ENCODE assay signal across 14 cellular contexts in the genomic region with DNA sequence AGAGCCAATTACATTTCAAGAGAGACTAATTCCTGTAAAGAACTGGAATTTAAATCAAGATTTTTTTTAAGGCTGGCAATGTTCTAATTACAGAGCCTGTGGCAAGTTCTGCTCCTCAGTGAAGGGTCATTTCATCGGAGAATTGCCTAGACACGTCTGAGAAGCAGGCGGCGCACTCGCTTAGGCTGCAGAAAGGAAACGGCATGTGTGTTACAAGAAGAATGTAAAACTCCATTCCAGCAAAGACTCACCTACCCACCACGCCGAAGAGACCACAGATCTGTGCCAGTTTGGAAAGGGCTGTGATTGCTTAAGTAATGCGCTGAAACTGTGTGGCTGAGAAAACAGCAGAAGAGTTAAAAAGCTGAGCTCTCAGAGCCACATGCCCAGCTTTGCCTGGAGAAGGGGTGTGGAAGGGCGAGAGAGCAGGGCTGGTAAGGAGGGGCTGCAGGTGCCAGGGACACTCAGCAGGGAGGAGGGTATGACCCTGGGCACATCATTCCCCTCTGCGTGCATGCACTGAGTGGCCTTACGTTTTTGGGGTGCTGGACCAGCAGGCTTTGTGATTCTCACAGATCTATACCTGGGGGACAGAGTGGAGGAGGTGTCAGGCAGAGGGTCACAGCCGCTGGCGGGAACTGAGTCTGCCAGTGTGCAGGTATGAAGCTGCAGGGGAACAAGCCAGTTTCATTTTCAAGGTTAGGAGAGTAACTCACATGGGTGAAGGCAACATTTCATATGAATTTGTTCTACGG. TPM values are rescaled to one million over a fixed set of nuclear protein-coding genes. Genes with fewer than 3 reads are reported as not detected.
A peak's percentile ranks its signal among the peaks of the same experiment; 100 is the strongest.
DNase-seq lines count a peak whose midpoint lies in the region; ATAC-seq and TF ChIP-seq lines count a peak whose summit lies in the region.
"Had no signal": no experiment of that assay in that cellular context is flagged by ENCODE, and none has a peak within 500 bp of the region (broad histone marks: within the 10 kb centered on the region; RNA-seq: fewer than 3 reads in every experiment).

No MANE protein-coding gene starts in this region.

- H3K4me3 ChIP-seq in IMR-90 (ENCODE audit: insufficient read depth, low read depth, low read length) (no peak overlapping the region), right atrium auricular region (no peak overlapping the region)
- H3K4me3 ChIP-seq: BLaER1 had no signal

- peaks cover 60 to 91% of the 10 kb centered on the region in 2 experiments; a peak in 3 of 4 replicates for H3K79me1 ChIP-seq in IMR-90 (ENCODE audit: low read depth in 1 of 2, low read length in 2 of 2)

- H3K4me1 ChIP-seq in IMR-90 (ENCODE audit: control insufficient read depth, insufficient read depth, low read length), result peaks cover 13% of the 10 kb centered on the region
- H3K4me1 ChIP-seq in right atrium auricular region, result peaks cover 0 to 55% of the 10 kb centered on the region in 2 donors

- no peak overlapping the region for H3K14ac ChIP-seq in IMR-90 (replicated peaks; ENCODE audit: low read depth, low read length)

- H2BK15ac ChIP-seq in IMR-90 (ENCODE audit: low read depth, low read length), result no peak overlapping the region

- peak overlapping the region in 1 of 2 experiments; percentile 14; a peak in 1 of 4 replicates for H4K8ac ChIP-seq in IMR-90 (ENCODE audit: low read depth in 2 of 2, low read length in 2 of 2)

- BruUV-seq in IMR-90 (replicated peaks; lab: Mats Ljungman, UMichigan), result no TSS peak
- BruUV-seq in MCF 10A (replicated peaks; lab: Mats Ljungman, UMichigan), result no TSS peak

- no peak overlapping the region for H2AK9ac ChIP-seq in IMR-90 (replicated peaks; ENCODE audit: low read depth, low read length, poor library complexity)

- no peak overlapping the region for H2AK5ac ChIP-seq in IMR-90 (ENCODE audit: low read depth, low read length)

- H3K27me3 Mint-ChIP-seq in MCF 10A (ENCODE audit: insufficient read depth, unreplicated experiment), result no peaks in the 10 kb centered on the region
- H3K27me3 Mint-ChIP-seq in activated CD8-positive, alpha-beta T cell treated with anti-CD3 and anti-CD28 coated beads, Interleukin-2, amount 10 ng/mL, durations not matched to agents 7 days and 5 days (ENCODE audit: low read depth), result no peaks in the 10 kb centered on the region

- H3K18ac ChIP-seq in IMR-90 (ENCODE audit: low read depth, low read length), result no peak overlapping the region

- H3K36me3 Mint-ChIP-seq in MCF 10A (ENCODE audit: insufficient read depth, unreplicated experiment), result peaks cover 16% of the 10 kb centered on the region
- no peaks in the 10 kb centered on the region for H3K36me3 Mint-ChIP-seq in activated CD8-positive, alpha-beta T cell treated with anti-CD3 and anti-CD28 coated beads, Interleukin-2, amount 10 ng/mL, durations not matched to agents 7 days and 5 days (ENCODE audit: low read depth)

- H3K9me1 ChIP-seq in IMR-90 (ENCODE audit: insufficient read depth, low read length), result peaks cover 18% of the 10 kb centered on the region

- no peak overlapping the region for H4K91ac ChIP-seq in IMR-90 (ENCODE audit: insufficient read depth, low read depth, low read length)

- H3K4ac ChIP-seq in IMR-90 (ENCODE audit: low read depth, low read length), result no peak overlapping the region

- CTCF ChIA-PET in IMR-90 (lab: Yijun Ruan, JAX), result no interaction called here
- CTCF ChIA-PET in MCF 10A (lab: Yijun Ruan, JAX), result interaction anchor here (0.6 to 5.3 kb wide), 46 partner anchors 8 to 728 kb away, joined by 3 to 59 read pairs (median 4); partner anchors contain the start of gene SHB
- CTCF ChIA-PET in activated CD8-positive, alpha-beta T cell treated with anti-CD3 and anti-CD28 coated beads, Interleukin-2, amount 10 ng/mL, durations not matched to agents 7 days and 5 days (lab: Charles Lee), result no interaction called here

- dilution Hi-C loops in IMR-90 (cut with HindIII; ENCODE audit: low sequenced_read_pairs, unreplicated experiment), result loop anchor here (25.0 kb wide), 1 partner anchor 466 kb away; the partner anchor contains the start of gene ALDH1B1

- peak overlapping the region; percentile 64 for H3K4me3 Mint-ChIP-seq in MCF 10A (ENCODE audit: unreplicated experiment)
- no peak overlapping the region for H3K4me3 Mint-ChIP-seq in activated CD8-positive, alpha-beta T cell treated with anti-CD3 and anti-CD28 coated beads, Interleukin-2, amount 10 ng/mL, durations not matched to agents 7 days and 5 days
- H3K4me3 Mint-ChIP-seq: activated T-cell treated with anti-CD3 and anti-CD28 coated beads, Interleukin-2, amount 50 U/mL, for 4 hours had no signal

- no peak overlapping the region for H4K5ac ChIP-seq in IMR-90 (ENCODE audit: low read depth, low read length)

- peak overlapping the region; percentile 24; the same call in 1 of the 2 replicates for H3K23ac ChIP-seq in IMR-90 (ENCODE audit: low read depth, low read length)

- H2BK120ac ChIP-seq in IMR-90 (ENCODE audit: low read depth, low read length), result no peak overlapping the region

- peaks cover 21% of the 10 kb centered on the region for H3K4me1 Mint-ChIP-seq in MCF 10A (ENCODE audit: insufficient read depth, unreplicated experiment)
- peaks cover 6% of the 10 kb centered on the region for H3K4me1 Mint-ChIP-seq in activated CD8-positive, alpha-beta T cell treated with anti-CD3 and anti-CD28 coated beads, Interleukin-2, amount 10 ng/mL, durations not matched to agents 7 days and 5 days (ENCODE audit: low read depth)

- POLR2A ChIA-PET in IMR-90 (lab: Charles Lee; ENCODE audit: unreplicated experiment), result no interaction called here
- POLR2A ChIA-PET in MCF 10A (lab: Yijun Ruan, JAX), result interaction anchor here (0.6 to 2.3 kb wide), 10 partner anchors 15 to 439 kb away, joined by 3 to 13 read pairs (median 4); partner anchors contain the start of gene SHB
- POLR2A ChIA-PET in activated CD8-positive, alpha-beta T cell treated with anti-CD3 and anti-CD28 coated beads, Interleukin-2, amount 10 ng/mL, durations not matched to agents 7 days and 5 days (lab: Charles Lee), result interaction anchor here (0.6 kb wide), 1 partner anchor 219 kb away, joined by 4 read pairs; no protein-coding TSS in a partner anchor

- no peak overlapping the region for H3K56ac ChIP-seq in IMR-90 (ENCODE audit: extremely low read depth, insufficient read depth, low read length)

- H3K36me3 ChIP-seq in IMR-90 (ENCODE audit: control insufficient read depth, insufficient read depth, low read length), result peaks cover 48% of the 10 kb centered on the region
- peaks cover 26% of the 10 kb centered on the region for H3K36me3 ChIP-seq in right atrium auricular region
- H3K36me3 ChIP-seq: BLaER1 had no signal

- in situ Hi-C loops in IMR-90 (cut with MboI; ENCODE audit: low sequenced_read_pairs), result loop anchor here (10.0 kb wide), 1 partner anchor 143 kb away; the partner anchor contains the start of gene SHB
- in situ Hi-C loops in G401 (cut with HindIII; ENCODE audit: low sequenced_read_pairs), result no loop called here

- peaks cover 28% of the 10 kb centered on the region for H4K20me1 ChIP-seq in IMR-90 (ENCODE audit: insufficient read depth, low read length)
- H4K20me1 ChIP-seq: BLaER1 had no signal

- no peak for ATAC-seq in IMR-90 (ENCODE audit: low read depth)
- no peak for ATAC-seq in activated CD8-positive, alpha-beta T cell treated with anti-CD3 and anti-CD28 coated beads, Interleukin-2, amount 10 ng/mL, durations not matched to agents 7 days and 5 days
- ATAC-seq: activated T-cell treated with anti-CD3 and anti-CD28 coated beads, Interleukin-2, amount 50 U/mL, for 4 hours had no signal

- no peak overlapping the region for H2AFZ ChIP-seq in IMR-90 (replicated peaks; ENCODE audit: low read length, poor library complexity)

- intact Hi-C loops in IMR-90 (cut with micrococcal nuclease), result no loop called here
- intact Hi-C loops in MCF 10A (cut with micrococcal nuclease), result loop anchor here (1.0 to 5.0 kb wide), 2 partner anchors 86 to 148 kb away; partner anchors contain the start of gene SHB

- H3K9me3 Mint-ChIP-seq in MCF 10A (ENCODE audit: unreplicated experiment), result no peaks in the 10 kb centered on the region
- no peaks in the 10 kb centered on the region for H3K9me3 Mint-ChIP-seq in activated CD8-positive, alpha-beta T cell treated with anti-CD3 and anti-CD28 coated beads, Interleukin-2, amount 10 ng/mL, durations not matched to agents 7 days and 5 days (ENCODE audit: insufficient read depth)
- H3K9me3 Mint-ChIP-seq: activated T-cell treated with anti-CD3 and anti-CD28 coated beads, Interleukin-2, amount 50 U/mL, for 4 hours had no signal

- TF ChIP-seq CTCF in IMR-90 (conservative IDR thresholded peaks at IDR 0.05; ENCODE audit: low read depth, low read length), result no peak
- peak; percentile 51 for TF ChIP-seq CTCF in MCF 10A (IDR thresholded peaks at IDR 0.05; ENCODE audit: unreplicated experiment)
- TF ChIP-seq CTCF in right atrium auricular region (IDR thresholded peaks at IDR 0.05), result peak in 1 of 2 donors; percentile 22

- WGBS in IMR-90 (ENCODE audit: extremely low coverage in 2 of 2, insufficient read length in 1 of 2), 2 experiments, result no CpG with 5 or more reads among the region's 15 CpGs

- no peak; the same call in 1 of the 2 replicates for TF ChIP-seq RAD21 in IMR-90 (IDR thresholded peaks at IDR 0.05; ENCODE audit: low read length)

- H3K27me3 ChIP-seq in IMR-90 (ENCODE audit: control insufficient read depth, insufficient read depth, low read length) (no peaks in the 10 kb centered on the region), right atrium auricular region (no peaks in the 10 kb centered on the region)
- H3K27me3 ChIP-seq: BLaER1 had no signal

- H3K9ac ChIP-seq in IMR-90 (ENCODE audit: low read depth, low read length), result no peak overlapping the region
- H3K9ac ChIP-seq: BLaER1 had no signal

- no peak overlapping the region for H3K4me2 ChIP-seq in IMR-90 (ENCODE audit: low read depth, low read length)
- H3K4me2 ChIP-seq: BLaER1 had no signal

- TF ChIP-seq POLR2A in IMR-90 (IDR thresholded peaks at IDR 0.05; ENCODE audit: low read depth, low read length), result no peak

- H2BK5ac ChIP-seq in IMR-90 (ENCODE audit: low read depth, low read length, poor library complexity, severe bottlenecking), result no peak overlapping the region

- peak overlapping the region; percentile 85 for H3K27ac Mint-ChIP-seq in MCF 10A (ENCODE audit: low read depth, unreplicated experiment)
- no peak overlapping the region for H3K27ac Mint-ChIP-seq in activated CD8-positive, alpha-beta T cell treated with anti-CD3 and anti-CD28 coated beads, Interleukin-2, amount 10 ng/mL, durations not matched to agents 7 days and 5 days

- H3K27ac ChIP-seq in IMR-90 (ENCODE audit: insufficient read depth, low read length) (no peak overlapping the region), right atrium auricular region (peak overlapping the region; percentile 58 to 72)
- H3K27ac ChIP-seq: BLaER1 had no signal

- DNase-seq in IMR-90 (no peak), MCF 10A (ENCODE audit: unreplicated experiment) (peak; percentile 76), right atrium auricular region (ENCODE audit: low spot score) (no peak), renal cortical epithelial cell (ENCODE audit: low read depth) (peak; percentile 65), NCI-H510A treated with DMSO at 0.1 percent for 48 hours (lab: John Stamatoyannopoulos, UW) (no peak), G401 (ENCODE audit: low spot score) (no peak), NAMALWA (ENCODE audit: low spot score) (no peak)
- DNase-seq in activated CD8-positive, alpha-beta T cell treated with anti-CD3 and anti-CD28 coated beads, Interleukin-2, amount 10 ng/mL, durations not matched to agents 7 days and 5 days, result no peak
- DNase-seq: activated CD4-positive, CD25-positive, alpha-beta regulatory T cell; activated T-cell treated with anti-CD3 and anti-CD28 coated beads, Interleukin-2, amount 50 U/mL, for 4 hours; EL; NCI-H1105 treated with DMSO at 0.1 percent for 48 hours; stimulated activated CD4-positive, alpha-beta T cell treated with anti-CD3 and anti-CD28 coated beads, Interleukin-1b, Interleukin-23, amount 100 ng/mL, for 48 hours had no signal

- H3K9me3 ChIP-seq in IMR-90 (ENCODE audit: control insufficient read depth, insufficient read depth, low read length) (no peaks in the 10 kb centered on the region), right atrium auricular region (no peaks in the 10 kb centered on the region)
- H3K9me3 ChIP-seq: BLaER1 had no signal

- H2BK20ac ChIP-seq in IMR-90 (ENCODE audit: low read depth, low read length), result no peak overlapping the region

RNA-seq across cellular contexts. Expression of gene SLC25A51, which starts 17.8 kb away (rescaled TPM):
- 63.0 and 81.6 TPM in 2 replicates for total RNA-seq in IMR-90 (2012; rRNA removed)
- polyA plus RNA-seq in IMR-90 (2012; rRNA removed), result 10.6 and 14.1 TPM in 2 replicates
- 8.0 and 8.1 TPM in 2 replicates for polyA plus RNA-seq in IMR-90 (2012; cell fraction: cytosol; rRNA removed)
- polyA plus RNA-seq in IMR-90 (2012; cell fraction: nucleus; rRNA removed; ENCODE audit: low replicate concordance), result 4.5 and 18.3 TPM in 2 replicates
- total RNA-seq in MCF 10A (2022), result 29.6 and 30.3 TPM in 2 replicates
- total RNA-seq in right atrium auricular region, result 10 to 100 TPM; 23.5 to 27.1 TPM
- 60.4 and 66.9 TPM in 2 replicates for total RNA-seq in renal cortical epithelial cell
- 29.8 and 36.2 TPM in 2 replicates for total RNA-seq in G401 (2014; rRNA removed; shearing (Covaris generic))
- total RNA-seq in activated CD8-positive, alpha-beta T cell treated with anti-CD3 and anti-CD28 coated beads, Interleukin-2, amount 10 ng/mL, durations not matched to agents 7 days and 5 days, result 10 to 100 TPM; 31.7 to 33.6 TPM

Comparison
In these comparisons a context has a peak if more than half of its experiments do, and no peak if none do; other contexts are left out.
1. DNase-seq: peak in MCF 10A (single experiment) and renal cortical epithelial cell (single experiment); none in IMR-90 (single experiment), right atrium auricular region (single experiment), NCI-H510A treated with DMSO at 0.1 percent for 48 hours (single experiment), G401 (single experiment), activated CD8-positive, alpha-beta T cell treated with anti-CD3 and anti-CD28 coated beads, Interleukin-2, amount 10 ng/mL, durations not matched to agents 7 days and 5 days (single experiment) and NAMALWA (single experiment).